In the genomic region with DNA sequence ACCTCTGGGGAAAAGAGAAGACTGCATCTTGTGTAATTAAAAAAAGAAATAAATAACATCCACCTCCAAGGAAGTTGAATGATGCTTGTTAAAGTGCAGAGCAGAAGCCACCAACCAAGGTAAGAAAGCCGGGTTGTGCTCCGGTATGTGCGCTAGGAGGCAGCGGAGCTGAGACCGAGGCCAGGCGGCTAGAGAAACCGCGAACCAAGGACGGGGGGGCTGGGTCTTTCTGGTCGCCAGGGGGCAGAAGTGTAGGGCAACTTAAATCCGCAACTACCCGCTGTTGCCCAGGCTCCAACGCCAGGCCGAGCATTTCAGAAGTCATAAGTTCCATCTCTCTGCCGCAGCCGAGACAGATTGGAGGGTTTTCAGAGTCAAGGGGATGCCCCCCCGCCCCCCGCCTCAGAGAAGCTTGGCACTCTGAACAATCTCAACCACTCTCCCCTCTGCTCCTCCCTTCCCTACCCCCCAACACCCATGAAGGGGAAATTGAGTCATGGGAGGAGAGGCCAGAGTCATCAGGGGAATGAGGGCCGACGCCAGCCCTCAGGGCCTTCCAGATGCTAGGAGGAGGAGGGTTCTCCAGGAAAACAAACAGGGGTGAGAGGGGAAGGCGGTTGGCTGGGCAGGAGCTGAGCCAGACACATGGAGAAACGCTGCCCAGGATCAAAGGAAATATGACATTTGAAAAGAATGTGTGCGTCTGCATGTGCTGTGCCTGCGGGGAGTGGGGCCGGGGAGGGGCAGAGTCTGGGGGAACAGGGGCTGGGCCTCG, we compare ENCODE assay signal across 8 cellular contexts. TPM values are rescaled to one million over a fixed set of nuclear protein-coding genes. Genes with fewer than 3 reads are reported as not detected.
A peak's percentile ranks its signal among the peaks of the same experiment; 100 is the strongest.
DNase-seq lines count a peak whose midpoint lies in the region; ATAC-seq, FAIRE-seq and TF ChIP-seq lines count a peak whose summit lies in the region.

No MANE protein-coding gene starts in this region.

- TF ChIP-seq POLR2A in A549 (IDR thresholded peaks at IDR 0.05; ENCODE audit: low read length), result no peak

- H3K9ac ChIP-seq in subcutaneous abdominal adipose tissue (ENCODE audit: low read length in 5 of 5), result peak overlapping the region; percentile 14 to 68 (median 48)

- peak; percentile 41 to 46; a peak in 3 of 5 replicates for TF ChIP-seq RAD21 in A549 (conservative IDR thresholded peaks at IDR 0.05 in 1 of 2, IDR thresholded peaks at IDR 0.05 in 1 of 2)
- peak; percentile 74 for TF ChIP-seq RAD21 in Ishikawa (IDR thresholded peaks at IDR 0.05; ENCODE audit: low read depth)

- H3K4me3 ChIP-seq in A549 (peak overlapping the region; percentile 39; the same call in 1 of the 3 replicates), foreskin fibroblast (ENCODE audit: low read depth in 1 of 2, low read length in 2 of 2) (peak overlapping the region; percentile 41 to 53), subcutaneous abdominal adipose tissue (ENCODE audit: low read depth in 1 of 5, low read length in 5 of 5) (peak overlapping the region; percentile 45 to 60 (median 53))

- 43% methylated on average over 24 of the region's 26 CpGs for WGBS in A549 (ENCODE audit: missing lambda C conversion rate)

- POLR2A ChIA-PET in A549 (lab: Yijun Ruan, JAX), result interaction anchor here (1.0 to 2.2 kb wide), 3 partner anchors 43 to 66 kb away, joined by 3 to 7 read pairs (median 5); partner anchors contain the start of gene KHNYN

- peak overlapping the region; percentile 69 for H3K4me2 ChIP-seq in A549

- peak; percentile 24 to 77; a peak in 4 of 6 replicates for ATAC-seq in A549
- peak; percentile 67 for ATAC-seq in GM18867 (IDR thresholded peaks at IDR 0.05; ENCODE audit: unreplicated experiment)

- H3K9me3 Mint-ChIP-seq in neural crest cell, result no peaks in the 10 kb centered on the region

- no peaks in the 10 kb centered on the region for H3K36me3 ChIP-seq in subcutaneous abdominal adipose tissue (ENCODE audit: control insufficient read depth in 5 of 5, insufficient read depth in 5 of 5, low read length in 5 of 5)

- H3K36me3 Mint-ChIP-seq in neural crest cell (ENCODE audit: low read depth), result no peaks in the 10 kb centered on the region

- H3K27me3 Mint-ChIP-seq in neural crest cell (ENCODE audit: low read depth), result peaks cover 46% of the 10 kb centered on the region

- H3K27me3 ChIP-seq in subcutaneous abdominal adipose tissue (ENCODE audit: control insufficient read depth in 5 of 5, insufficient read depth in 4 of 5, low read length in 5 of 5), result no peaks in the 10 kb centered on the region

- TF ChIP-seq EP300 in A549 (IDR thresholded peaks at IDR 0.05), result no peak
- TF ChIP-seq EP300 in Ishikawa (IDR thresholded peaks at IDR 0.05; ENCODE audit: borderline replicate concordance), result no peak

- H3K27ac Mint-ChIP-seq in neural crest cell (ENCODE audit: unreplicated experiment), result peak overlapping the region; percentile 62

- H3K9me3 ChIP-seq in A549 (no peaks in the 10 kb centered on the region), subcutaneous abdominal adipose tissue (ENCODE audit: control insufficient read depth in 5 of 5, low read length in 5 of 5) (no peaks in the 10 kb centered on the region)

- peak overlapping the region; percentile 93 for H3K4me3 Mint-ChIP-seq in neural crest cell

- peaks cover 27% of the 10 kb centered on the region for H3K4me1 Mint-ChIP-seq in neural crest cell

- H3K4me1 ChIP-seq in A549 (peaks cover 15% of the 10 kb centered on the region), subcutaneous abdominal adipose tissue (ENCODE audit: control insufficient read depth in 5 of 5, insufficient read depth in 5 of 5, low read length in 5 of 5) (peaks cover 0 to 37% (median 32%) of the 10 kb centered on the region in 5 donors)

- TF ChIP-seq CTCF in A549 (IDR thresholded peaks at IDR 0.05), result peak; percentile 43
- TF ChIP-seq CTCF in foreskin fibroblast (IDR thresholded peaks at IDR 0.05; ENCODE audit: low read depth, low read length), result peak; percentile 92
- TF ChIP-seq CTCF in neural crest cell (conservative IDR thresholded peaks at IDR 0.05), result peak; percentile 87

- FAIRE-seq in A549 (lab: Jason Lieb, UNC), result no peak

- H3K27ac ChIP-seq in A549, result peak overlapping the region in 1 of 2 experiments; percentile 62; a peak in 4 of 6 replicates
- H3K27ac ChIP-seq in subcutaneous abdominal adipose tissue (ENCODE audit: low read depth, low read length), result peak overlapping the region; percentile 89

- CTCF ChIA-PET in A549 (lab: Yijun Ruan, JAX), result interaction anchor here (0.6 to 2.2 kb wide), 22 partner anchors 8 to 92 kb away, joined by 3 to 32 read pairs (median 4); partner anchors contain the start of gene KHNYN

- peak; percentile 33 to 86 for DNase-seq in A549 (ENCODE audit: low read depth in 1 of 2, low spot score in 1 of 2)
- peak; percentile 77 for DNase-seq in RPMI8226
- DNase-seq in activated naive CD4-positive, alpha-beta T cell (lab: John Stamatoyannopoulos, UW), result peak in 3 of 4 experiments; percentile 18 to 42 (median 23)
- DNase-seq in foreskin fibroblast, result peak; percentile 92 to 97
- DNase-seq in neural crest cell (ENCODE audit: low read depth, low spot score), result peak; percentile 78

TF ChIP-seq in A549, 52 proteins besides CTCF, POLR2A, EP300 and RAD21:
- TF ChIP-seq SMC3 (IDR thresholded peaks at IDR 0.05), result peak; percentile 52
- TF ChIP-seq ZNF302 (CRISPR knock-in tag; IDR thresholded peaks at IDR 0.05), result no peak

TF ChIP-seq in Ishikawa, 13 proteins besides CTCF, POLR2A, EP300 and RAD21 (continues in another document):
- TF ChIP-seq ZBTB7A (IDR thresholded peaks at IDR 0.05; ENCODE audit: low read depth), result 0 out of 2 replicates have a peak, but pooled peaks have one; percentile 20
- TF ChIP-seq TEAD4 (IDR thresholded peaks at IDR 0.05), result peak; percentile 59
- TF ChIP-seq, protein P1, sequence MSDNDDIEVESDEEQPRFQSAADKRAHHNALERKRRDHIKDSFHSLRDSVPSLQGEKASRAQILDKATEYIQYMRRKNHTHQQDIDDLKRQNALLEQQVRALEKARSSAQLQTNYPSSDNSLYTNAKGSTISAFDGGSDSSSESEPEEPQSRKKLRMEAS (IDR thresholded peaks at IDR 0.05), result peak; percentile 2; the same call in 1 of the 2 replicates
- no peak for TF ChIP-seq FOXM1 (IDR thresholded peaks at IDR 0.05; ENCODE audit: borderline replicate concordance, low read depth)

RNA-seq across cellular contexts. Expression of gene NFATC4, which starts 2.2 kb away (rescaled TPM):
- polyA plus RNA-seq in A549 (2011; rRNA removed) (0.32 and 0.62 TPM in 2 replicates), A549 (2017; fragmentation: RNase III; extraction: RNeasy Plus Mini Kit Qiagen cat#74134 plus additional on column Dnase treatment) (0.04 to 0.25 TPM (median 0.10 TPM) in 3 replicates)
- polyA plus RNA-seq in A549 (2012; cell fraction: cytosol; rRNA removed), result 0.09 and 0.11 TPM in 2 replicates
- polyA plus RNA-seq in A549 (2012; cell fraction: nucleus; rRNA removed), result 0.66 and 0.92 TPM in 2 replicates
- polyA minus RNA-seq in A549 (2011; rRNA and poly(A)+ RNA removed), result 0.54 and 0.83 TPM in 2 replicates
- total RNA-seq in neural crest cell, result 44.3 and 47.8 TPM in 2 replicates

RNA-seq across cellular contexts. Expression of gene RIPK3, which starts 26.0 kb away (rescaled TPM):
- not detected in 2 replicates for polyA plus RNA-seq in A549 (2011; rRNA removed)
- polyA plus RNA-seq in A549 (2012; cell fraction: cytosol; rRNA removed), result not detected in 2 replicates
- not detected in 2 replicates for polyA plus RNA-seq in A549 (2012; cell fraction: nucleus; rRNA removed)
- polyA plus RNA-seq in A549 (2017; fragmentation: RNase III; extraction: RNeasy Plus Mini Kit Qiagen cat#74134 plus additional on column Dnase treatment), result not detected in 3 replicates
- not detected in 2 replicates for polyA minus RNA-seq in A549 (2011; rRNA and poly(A)+ RNA removed)
- total RNA-seq in neural crest cell, result not detected in 2 replicates

RNA-seq across cellular contexts. Expression of gene ADCY4, which starts 30.9 kb away (rescaled TPM):
- polyA plus RNA-seq in A549 (2011; rRNA removed) (not detected in 2 replicates), A549 (2017; fragmentation: RNase III; extraction: RNeasy Plus Mini Kit Qiagen cat#74134 plus additional on column Dnase treatment) (not detected in 3 replicates)
- not detected in 2 replicates for polyA plus RNA-seq in A549 (2012; cell fraction: cytosol; rRNA removed)
- polyA plus RNA-seq in A549 (2012; cell fraction: nucleus; rRNA removed), result not detected in 2 replicates
- not detected in 2 replicates for polyA minus RNA-seq in A549 (2011; rRNA and poly(A)+ RNA removed)
- 0.49 TPM in 1 of 2 replicates, not detected in the other for total RNA-seq in neural crest cell

RNA-seq across cellular contexts. Expression of gene NYNRIN, which starts 33.0 kb away (rescaled TPM):
- 0.44 and 0.60 TPM in 2 replicates for polyA plus RNA-seq in A549 (2011; rRNA removed)
- polyA plus RNA-seq in A549 (2012; cell fraction: cytosol; rRNA removed), result 0.08 and 0.16 TPM in 2 replicates
- 0.26 and 0.35 TPM in 2 replicates for polyA plus RNA-seq in A549 (2012; cell fraction: nucleus; rRNA removed)
- 0.17 to 0.29 TPM (median 0.19 TPM) in 3 replicates for polyA plus RNA-seq in A549 (2017; fragmentation: RNase III; extraction: RNeasy Plus Mini Kit Qiagen cat#74134 plus additional on column Dnase treatment)
- polyA minus RNA-seq in A549 (2011; rRNA and poly(A)+ RNA removed), result 0.92 and 1.2 TPM in 2 replicates
- 10.3 and 10.4 TPM in 2 replicates for total RNA-seq in neural crest cell

RNA-seq across cellular contexts. Expression of gene LTB4R, which starts 54.5 kb away (rescaled TPM):
- polyA plus RNA-seq in A549 (2011; rRNA removed) (10.2 and 13.2 TPM in 2 replicates), A549 (2017; fragmentation: RNase III; extraction: RNeasy Plus Mini Kit Qiagen cat#74134 plus additional on column Dnase treatment) (8.3 to 9.4 TPM (median 8.3 TPM) in 3 replicates)
- 10.1 and 10.9 TPM in 2 replicates for polyA plus RNA-seq in A549 (2012; cell fraction: cytosol; rRNA removed)
- 209 and 247 TPM in 2 replicates for polyA plus RNA-seq in A549 (2012; cell fraction: nucleus; rRNA removed)
- 8.1 and 10.4 TPM in 2 replicates for polyA minus RNA-seq in A549 (2011; rRNA and poly(A)+ RNA removed)
- total RNA-seq in neural crest cell, result 4.7 and 5.3 TPM in 2 replicates

Comparison
In these comparisons a context has a peak if more than half of its experiments do, and no peak if none do; other contexts are left out.
1. DNase-seq: peak in every context shown above with its lines; median percentile 94 in foreskin fibroblast; 78 in neural crest cell; 77 in RPMI8226; 60 in A549; 23 in activated naive CD4-positive, alpha-beta T cell.